ENCODE assay signal across 8 cellular contexts in the genomic region with DNA sequence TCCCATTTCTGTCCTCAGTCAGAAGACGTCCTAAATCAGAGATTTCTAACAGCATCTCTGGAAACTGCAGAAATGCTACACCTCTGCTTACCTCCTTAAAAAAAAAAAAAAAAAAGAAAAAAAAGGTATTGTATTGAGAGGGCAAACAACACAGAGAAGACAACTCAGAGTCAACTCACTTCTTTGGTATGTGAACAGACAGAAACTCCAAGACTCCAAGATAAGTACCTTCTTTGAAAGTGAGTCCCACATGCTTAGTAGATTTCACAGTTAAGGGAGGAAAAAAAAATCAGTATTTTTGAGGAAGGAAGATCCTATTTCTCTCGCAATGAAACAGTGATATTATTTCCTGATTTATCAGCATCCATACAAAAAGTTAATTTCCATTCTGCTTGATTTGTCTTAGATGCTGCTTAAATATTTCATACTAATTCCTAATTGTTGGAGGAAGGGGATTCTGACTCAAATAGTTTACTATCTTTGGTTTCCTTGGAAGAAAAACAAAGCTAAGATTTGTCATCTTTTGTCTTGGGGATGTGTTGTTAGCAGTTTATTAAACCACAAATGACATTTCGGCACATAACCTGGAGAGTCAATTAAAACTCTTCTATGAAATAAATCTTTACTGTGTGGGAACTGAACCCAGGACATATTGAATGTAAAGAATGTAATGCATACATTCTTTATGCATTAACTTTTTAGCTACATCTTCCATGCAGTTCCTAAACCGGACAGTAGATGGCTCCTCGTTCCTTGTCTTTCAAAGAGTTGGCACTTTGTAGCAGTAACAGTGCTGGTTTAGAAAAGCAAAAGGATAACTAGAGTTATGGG. TPM values are rescaled to one million over a fixed set of nuclear protein-coding genes. Genes with fewer than 3 reads are reported as not detected.
DNase-seq lines count a peak whose midpoint lies in the region; FAIRE-seq and TF ChIP-seq lines count a peak whose summit lies in the region.

No MANE protein-coding gene starts in this region.

- peak overlapping the region; percentile 97 for H3K27ac ChIP-seq in WERI-Rb-1

- H3K27me3 ChIP-seq in WERI-Rb-1 (ENCODE audit: insufficient read depth, low read depth, severe bottlenecking): no peaks in the 10 kb centered on the region

- DNase-seq in 8988T (peak; percentile 10), GM12864 (ENCODE audit: low read depth) (peak; percentile 43), NCI-H2081 treated with DMSO at 0.1 percent for 48 hours (lab: John Stamatoyannopoulos, UW) (peak; percentile 14), WERI-Rb-1 (peak; percentile 69), lung microvascular endothelial cell (ENCODE audit: low read depth in 2 of 2) (peak; percentile 64 to 76), mesenteric fat pad (ENCODE audit: low spot score) (no peak)
- DNase-seq in stimulated activated CD8-positive, alpha-beta memory T cell treated with anti-CD3 and anti-CD28 coated beads, Interleukin-2, amount 100 ng/mL, for 48 hours (ENCODE audit: low read depth in 2 of 2): peak; percentile 35 to 39

- H3K9me3 ChIP-seq in WERI-Rb-1 (ENCODE audit: severe bottlenecking): no peaks in the 10 kb centered on the region

- H3K4me3 ChIP-seq in GM12864 (ENCODE audit: low read depth, low read length) (no peak overlapping the region), WERI-Rb-1 (ENCODE audit: low read depth, low read length) (peak overlapping the region; percentile 87)

- peak; percentile 87 for TF ChIP-seq CTCF in GM12864 (IDR thresholded peaks at IDR 0.05; ENCODE audit: low read depth, low read length, missing control alignments)
- TF ChIP-seq CTCF in WERI-Rb-1 (IDR thresholded peaks at IDR 0.05; ENCODE audit: low read depth, low read length): peak; percentile 58

- peak; percentile 38 for FAIRE-seq in colon (lab: Jason Lieb, UNC)

- H3K36me3 ChIP-seq in WERI-Rb-1: peaks cover 67% of the 10 kb centered on the region

RNA-seq across cellular contexts. Expression of gene RASGEF1B, which starts 4.7 kb away (rescaled TPM):
- total RNA-seq in lung microvascular endothelial cell: under 0.01 TPM in 1 of 2 replicates, not detected in the other
- 32.5 TPM for total RNA-seq in mesenteric fat pad

Comparison
In these comparisons a context has a peak if more than half of its experiments do, and no peak if none do; other contexts are left out.
1. RNA of gene RASGEF1B, which starts 4.7 kb away (total RNA-seq): 32.5 TPM in mesenteric fat pad (single experiment); under 0.01 TPM in lung microvascular endothelial cell; every median in the first group is over 10 times any median in the second.